26 cellular contexts compared by ENCODE assay signal in the genomic region with DNA sequence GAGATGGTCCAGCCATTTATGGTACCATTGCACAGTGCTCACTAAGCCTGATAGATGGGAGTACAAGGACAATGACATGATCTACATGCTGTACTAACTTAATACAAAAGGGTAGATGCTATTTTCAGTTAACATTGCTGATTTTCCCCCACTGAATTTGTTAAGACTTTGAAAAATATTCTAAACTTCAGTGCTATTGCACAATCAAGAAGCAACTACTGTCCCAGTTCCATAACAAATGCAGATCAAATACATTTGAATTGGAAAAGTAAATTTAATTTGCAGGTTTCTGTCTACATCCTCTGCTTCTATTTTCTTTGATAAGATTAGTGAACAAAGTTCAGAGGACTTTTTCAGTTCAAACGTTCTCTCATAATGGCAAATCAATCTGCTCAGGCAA.
"Had no signal": no experiment of that assay in that cellular context is flagged by ENCODE, and none has a peak within 500 bp of the region (broad histone marks: within the 10 kb centered on the region; RNA-seq: fewer than 3 reads in every experiment).

No MANE protein-coding gene starts in this region.

- H3K27me3 ChIP-seq: hepatocyte, pancreas, spleen, tibial artery, upper lobe of left lung, uterus had no signal

- FAIRE-seq: endothelial cell of umbilical vein, pancreas had no signal

- ATAC-seq: left cardiac atrium; left ventricle myocardium superior; pancreas; stimulated activated memory B cell treated with anti-CD40 and anti-IgM and Interleukin-4, amounts not matched to agents 10 μg/mL and 1 μg/mL and 100 μg/mL, for 72 hours had no signal

- H3K79me2 ChIP-seq: hepatocyte had no signal

- H3K4me3 ChIP-seq: hepatocyte, lung, pancreas, right lobe of liver, spleen, tibial artery, upper lobe of left lung, uterus had no signal

- H3K27ac ChIP-seq: hepatocyte, pancreas, right lobe of liver, spleen, tibial artery, upper lobe of left lung, uterus had no signal

- H2AFZ ChIP-seq: hepatocyte had no signal

- H3K4me1 Mint-ChIP-seq: naive B cell; stimulated activated memory B cell treated with anti-CD40 and anti-IgM and Interleukin-4, amounts not matched to agents 10 μg/mL and 1 μg/mL and 100 μg/mL, for 72 hours had no signal

- DNase-seq: effector CD4-positive, alpha-beta T cell; endodermal cell; erythroblast; foreskin melanocyte; head of caudate nucleus; kidney; left cardiac atrium; left ventricle myocardium superior; naive B cell; occipital lobe; pancreas; right lobe of liver; spleen; stimulated activated CD4-positive, alpha-beta T cell treated with anti-CD3 and anti-CD28 coated beads, Interleukin-15, amount 100 ng/mL, for 24 hours; stimulated activated CD4-positive, alpha-beta T cell treated with anti-CD3 and anti-CD28 coated beads, Interleukin-1b, Interleukin-23, amount 100 ng/mL, for 48 hours; stimulated activated CD4-positive, alpha-beta T cell treated with anti-CD3 and anti-CD28 coated beads, Interleukin-4, amount 100 ng/mL, for 24 hours; tibial artery; upper lobe of left lung; uterus had no signal

- H3K4me1 ChIP-seq: pancreas, spleen, tibial artery, upper lobe of left lung, uterus had no signal

- H3K36me3 Mint-ChIP-seq: naive B cell; stimulated activated memory B cell treated with anti-CD40 and anti-IgM and Interleukin-4, amounts not matched to agents 10 μg/mL and 1 μg/mL and 100 μg/mL, for 72 hours had no signal

- H3K27ac Mint-ChIP-seq: endodermal cell; naive B cell; progenitor cell of endocrine pancreas; stimulated activated memory B cell treated with anti-CD40 and anti-IgM and Interleukin-4, amounts not matched to agents 10 μg/mL and 1 μg/mL and 100 μg/mL, for 72 hours; stimulated activated naive CD8-positive, alpha-beta T cell treated with anti-CD3 and anti-CD28 coated beads, Interleukin-15, Interleukin-2, amounts not matched to agents 100 ng/mL and 50 ng/mL, for 24 hours had no signal

- H3K9me3 Mint-ChIP-seq: endodermal cell; nephron; stimulated activated naive CD8-positive, alpha-beta T cell treated with anti-CD3 and anti-CD28 coated beads, Interleukin-15, Interleukin-2, amounts not matched to agents 100 ng/mL and 50 ng/mL, for 24 hours had no signal

- H3K9me3 ChIP-seq: pancreas, right lobe of liver, spleen, tibial artery, upper lobe of left lung, uterus had no signal

- H3K4me3 Mint-ChIP-seq: endodermal cell; naive B cell; nephron; stimulated activated memory B cell treated with anti-CD40 and anti-IgM and Interleukin-4, amounts not matched to agents 10 μg/mL and 1 μg/mL and 100 μg/mL, for 72 hours; stimulated activated naive CD8-positive, alpha-beta T cell treated with anti-CD3 and anti-CD28 coated beads, Interleukin-15, Interleukin-2, amounts not matched to agents 100 ng/mL and 50 ng/mL, for 24 hours had no signal

- H3K4me2 ChIP-seq: hepatocyte had no signal

- H3K27me3 Mint-ChIP-seq: naive B cell; stimulated activated memory B cell treated with anti-CD40 and anti-IgM and Interleukin-4, amounts not matched to agents 10 μg/mL and 1 μg/mL and 100 μg/mL, for 72 hours; stimulated activated naive CD8-positive, alpha-beta T cell treated with anti-CD3 and anti-CD28 coated beads, Interleukin-15, Interleukin-2, amounts not matched to agents 100 ng/mL and 50 ng/mL, for 24 hours had no signal

- H3K36me3 ChIP-seq: pancreas, right lobe of liver, spleen, tibial artery, upper lobe of left lung, uterus had no signal
